Comparison of ENCODE assay signal across 1 cellular context in the genomic region with DNA sequence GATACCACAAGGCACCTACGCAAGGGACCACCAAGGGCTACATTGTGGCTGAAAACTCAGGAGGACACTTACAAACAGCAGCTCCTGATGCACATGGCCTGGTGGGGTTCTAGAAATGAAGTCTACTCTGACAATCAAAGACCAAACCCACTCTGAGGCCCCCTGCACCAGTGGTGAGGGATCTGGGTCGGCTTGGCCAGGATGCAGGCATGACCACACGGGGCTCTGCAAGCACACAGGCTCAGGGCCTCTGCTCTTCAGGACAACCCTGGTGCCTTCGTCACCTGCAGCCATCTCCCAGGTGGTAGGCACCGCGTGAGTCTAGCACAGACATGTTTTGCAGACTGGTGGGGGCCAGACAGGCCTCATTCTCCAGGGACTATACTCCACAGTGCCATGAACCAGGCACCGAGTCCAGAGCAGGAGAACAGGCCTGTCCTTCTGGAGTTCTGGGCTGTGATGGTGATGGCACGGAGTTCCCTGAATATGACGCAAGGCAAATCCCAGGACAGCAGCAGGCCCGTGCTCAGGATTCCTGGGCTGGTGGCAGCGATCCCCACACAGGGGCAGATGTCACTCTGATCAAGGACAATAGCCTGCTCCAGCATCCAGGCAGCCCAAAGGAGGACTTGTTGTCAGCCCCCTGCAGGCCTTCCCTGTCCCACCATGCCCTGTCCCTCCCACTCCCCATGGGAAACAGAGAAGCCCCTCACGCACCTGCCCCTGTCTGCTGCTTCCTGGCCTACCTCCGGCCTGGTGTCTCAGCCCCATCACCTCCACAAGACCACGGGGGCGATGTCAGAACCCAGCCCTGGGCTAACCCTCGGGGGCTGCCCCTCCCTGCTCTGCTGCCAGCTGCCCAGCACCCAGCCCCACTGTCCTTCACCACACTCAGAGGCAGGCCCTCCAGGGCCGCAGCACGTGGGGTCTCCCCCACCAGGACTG.
TF ChIP-seq lines count a peak whose summit lies in the region.

No MANE protein-coding gene starts in this region.

TF ChIP-seq in HepG2, 621 proteins besides CTCF, POLR2A, EP300 and RAD21:
- TF ChIP-seq, protein P1, sequence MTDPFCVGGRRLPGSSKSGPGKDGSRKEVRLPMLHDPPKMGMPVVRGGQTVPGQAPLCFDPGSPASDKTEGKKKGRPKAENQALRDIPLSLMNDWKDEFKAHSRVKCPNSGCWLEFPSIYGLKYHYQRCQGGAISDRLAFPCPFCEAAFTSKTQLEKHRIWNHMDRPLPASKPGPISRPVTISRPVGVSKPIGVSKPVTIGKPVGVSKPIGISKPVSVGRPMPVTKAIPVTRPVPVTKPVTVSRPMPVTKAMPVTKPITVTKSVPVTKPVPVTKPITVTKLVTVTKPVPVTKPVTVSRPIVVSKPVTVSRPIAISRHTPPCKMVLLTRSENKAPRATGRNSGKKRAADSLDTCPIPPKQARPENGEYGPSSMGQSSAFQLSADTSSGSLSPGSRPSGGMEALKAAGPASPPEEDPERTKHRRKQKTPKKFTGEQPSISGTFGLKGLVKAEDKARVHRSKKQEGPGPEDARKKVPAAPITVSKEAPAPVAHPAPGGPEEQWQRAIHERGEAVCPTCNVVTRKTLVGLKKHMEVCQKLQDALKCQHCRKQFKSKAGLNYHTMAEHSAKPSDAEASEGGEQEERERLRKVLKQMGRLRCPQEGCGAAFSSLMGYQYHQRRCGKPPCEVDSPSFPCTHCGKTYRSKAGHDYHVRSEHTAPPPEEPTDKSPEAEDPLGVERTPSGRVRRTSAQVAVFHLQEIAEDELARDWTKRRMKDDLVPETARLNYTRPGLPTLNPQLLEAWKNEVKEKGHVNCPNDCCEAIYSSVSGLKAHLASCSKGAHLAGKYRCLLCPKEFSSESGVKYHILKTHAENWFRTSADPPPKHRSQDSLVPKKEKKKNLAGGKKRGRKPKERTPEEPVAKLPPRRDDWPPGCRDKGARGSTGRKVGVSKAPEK (CRISPR knock-in tag; IDR thresholded peaks at IDR 0.05; ENCODE audit: borderline replicate concordance), result no peak
- no peak for TF ChIP-seq NFYC (CRISPR knock-in tag; IDR thresholded peaks at IDR 0.05)
- TF ChIP-seq TCF7L2 (IDR thresholded peaks at IDR 0.05; ENCODE audit: low read depth, low read length), result no peak
- TF ChIP-seq SYNCRIP (IDR thresholded peaks at IDR 0.05; ENCODE audit: insufficient read depth, low read depth, low read length), result no peak
- TF ChIP-seq DMAP1 (CRISPR knock-in tag; IDR thresholded peaks at IDR 0.05), result no peak
